In the genomic region with DNA sequence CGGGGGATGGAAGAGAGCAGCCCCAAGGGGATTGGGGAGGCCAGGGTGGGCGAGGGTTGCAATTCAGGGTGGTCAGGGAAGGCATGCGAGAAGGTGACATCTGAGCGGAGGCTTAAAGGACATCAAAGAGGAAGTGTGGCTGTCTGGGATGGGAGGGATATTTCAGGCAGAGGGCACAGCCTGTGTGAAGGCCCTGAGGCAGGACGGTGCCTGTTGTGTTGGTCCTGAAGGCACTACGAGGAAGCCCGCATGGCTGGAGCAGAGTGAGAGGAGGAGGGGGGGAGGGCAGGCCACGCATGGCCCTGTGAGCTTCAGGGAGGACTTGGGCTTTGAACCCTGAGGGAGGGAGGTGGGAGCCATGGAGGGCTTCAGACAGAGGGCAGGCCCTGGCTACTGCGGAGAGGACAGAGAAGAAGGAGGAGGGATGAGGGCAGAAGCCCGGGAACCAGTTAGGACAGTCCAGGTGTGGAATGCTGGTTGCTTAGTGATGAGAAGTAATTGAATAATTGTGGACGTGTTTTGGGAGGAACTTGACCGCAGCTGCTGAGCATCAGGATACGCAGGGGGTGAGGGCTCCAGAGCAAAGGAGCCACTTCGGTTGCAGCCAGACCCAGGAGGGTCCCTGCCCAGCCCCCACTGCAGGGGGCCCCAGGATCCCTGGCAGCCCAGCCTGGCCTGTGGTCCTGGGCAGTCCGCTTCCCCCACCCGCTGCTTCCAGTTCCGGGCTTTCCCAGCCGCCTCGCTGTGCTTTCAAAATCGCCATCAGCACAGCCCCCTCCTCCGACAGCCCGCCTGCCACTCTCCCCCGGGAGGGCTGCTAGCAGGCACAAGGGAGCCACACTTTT, we compare ENCODE assay signal across 8 cellular contexts. TPM values are rescaled to one million over a fixed set of nuclear protein-coding genes. Genes with fewer than 3 reads are reported as not detected.
DNase-seq lines count a peak whose midpoint lies in the region; ATAC-seq and TF ChIP-seq lines count a peak whose summit lies in the region.

No MANE protein-coding gene starts in this region.

- H3K4me3 Mint-ChIP-seq in neural crest cell = peak overlapping the region; percentile 65

- H3K27ac Mint-ChIP-seq in neural crest cell (ENCODE audit: unreplicated experiment) = no peak overlapping the region

- no peak for ATAC-seq in HG03135 (IDR thresholded peaks at IDR 0.05; ENCODE audit: unreplicated experiment)

- H3K9me3 ChIP-seq in HUES48 (ENCODE audit: control insufficient read depth, insufficient read depth, low read length) = no peaks in the 10 kb centered on the region

- DNase-seq in RPMI8226 (peak; percentile 29), fibroblast of the conjunctiva (ENCODE audit: low read depth) (peak; percentile 59), neural crest cell (ENCODE audit: low read depth, low spot score) (peak; percentile 56), NCI-H128 (lab: John Stamatoyannopoulos, UW; ENCODE audit: unreplicated experiment) (no peak)
- DNase-seq in activated CD4-positive, CD25-positive, alpha-beta regulatory T cell treated with anti-CD3 and anti-CD28 coated beads, Interleukin-2, amount 50 U/mL, for 72 hours = no peak
- no peak for DNase-seq in stimulated activated naive CD4-positive, alpha-beta T cell treated with Interleukin-2 at 50 U/mL for 16 hours (lab: John Stamatoyannopoulos, UW)

- H3K27me3 Mint-ChIP-seq in neural crest cell (ENCODE audit: low read depth) = peaks cover 80% of the 10 kb centered on the region

- no peaks in the 10 kb centered on the region for H3K36me3 ChIP-seq in HUES48 (ENCODE audit: control insufficient read depth, insufficient read depth, low read length)

- H3K4me3 ChIP-seq in HUES48 (ENCODE audit: low read depth, low read length) = peak overlapping the region; percentile 9; the same call in 1 of the 2 replicates

- 0 out of 2 replicates have a peak, but pooled peaks cover 10% of the 10 kb centered on the region for H3K27me3 ChIP-seq in HUES48 (ENCODE audit: control insufficient read depth, insufficient read depth, low read length)

- no peak for TF ChIP-seq CTCF in neural crest cell (conservative IDR thresholded peaks at IDR 0.05)

- peak overlapping the region; percentile 17 for H3K27ac ChIP-seq in HUES48 (ENCODE audit: low read depth, low read length)

- no peak overlapping the region for H3K9ac ChIP-seq in HUES48 (ENCODE audit: low read depth, low read length)

- H3K9me3 Mint-ChIP-seq in neural crest cell = no peaks in the 10 kb centered on the region

- H3K4me1 Mint-ChIP-seq in neural crest cell = peaks cover 33% of the 10 kb centered on the region

- peaks cover 28% of the 10 kb centered on the region for H3K4me1 ChIP-seq in HUES48 (ENCODE audit: control insufficient read depth, insufficient read depth, low read length)

- H3K36me3 Mint-ChIP-seq in neural crest cell (ENCODE audit: low read depth) = no peaks in the 10 kb centered on the region

RNA-seq across cellular contexts. Expression of a gene that starts 6.2 kb away (rescaled TPM):
- total RNA-seq in neural crest cell = 0.44 TPM in 1 of 2 replicates, not detected in the other

RNA-seq across cellular contexts. Expression of a gene that starts 38.8 kb away (rescaled TPM):
- 7.8 and 7.9 TPM in 2 replicates for total RNA-seq in neural crest cell

RNA-seq across cellular contexts. Expression of a gene that starts 45.5 kb away (rescaled TPM):
- 0.73 and 1.4 TPM in 2 replicates for total RNA-seq in neural crest cell

Comparison
In these comparisons a context has a peak if more than half of its experiments do, and no peak if none do; other contexts are left out.
1. DNase-seq: peak in RPMI8226 (single experiment), fibroblast of the conjunctiva (single experiment) and neural crest cell (single experiment); none in NCI-H128 (single experiment), activated CD4-positive, CD25-positive, alpha-beta regulatory T cell treated with anti-CD3 and anti-CD28 coated beads, Interleukin-2, amount 50 U/mL, for 72 hours (single experiment) and stimulated activated naive CD4-positive, alpha-beta T cell treated with Interleukin-2 at 50 U/mL for 16 hours (single experiment).